ENCODE assay signal across 35 cellular contexts in genomic region chr16:75762746-75763145, GRCh38. TPM values are rescaled to one million over a fixed set of nuclear protein-coding genes. Genes with fewer than 3 reads are reported as not detected.
"Had no signal": no experiment of that assay in that cellular context is flagged by ENCODE, and none has a peak within 500 bp of the region (broad histone marks: within the 10 kb centered on the region; RNA-seq: fewer than 3 reads in every experiment).

No MANE protein-coding gene starts in this region.

- H3K4me3 Mint-ChIP-seq: activated CD8-positive, alpha-beta T cell treated with anti-CD3 and anti-CD28 coated beads for 36 hours; activated naive CD4-positive, alpha-beta T cell treated with anti-CD3 and anti-CD28 coated beads, Interleukin-2, amount 50 U/mL, for 24 hours; activated naive CD8-positive, alpha-beta T cell treated with anti-CD3 and anti-CD28 coated beads for 36 hours; activated naive CD8-positive, alpha-beta T cell treated with anti-CD3 and anti-CD28 coated beads, Interleukin-2, amount 50 U/mL, for 24 hours; activated T-cell treated with anti-CD3 and anti-CD28 coated beads, Interleukin-2, amount 50 U/mL, for 4 hours; endodermal cell; T-helper 2 cell treated with Interferon-gamma antibody and Interleukin-4, amounts not matched to agents 5 μg/mL and 100 μg/mL, for 36 hours had no signal

- H3K27me3 ChIP-seq: adrenal gland, body of pancreas, esophagus muscularis mucosa, foreskin keratinocyte, gastrocnemius medialis, heart right ventricle, hepatocyte had no signal

- H3K36me3 ChIP-seq: adrenal gland, esophagus muscularis mucosa, gastrocnemius medialis, heart right ventricle, WERI-Rb-1 had no signal

- H3K27ac ChIP-seq: adrenal gland, body of pancreas, esophagus muscularis mucosa, foreskin keratinocyte, gastrocnemius medialis, heart right ventricle, hepatocyte, WERI-Rb-1 had no signal

- H3K36me3 Mint-ChIP-seq: activated naive CD4-positive, alpha-beta T cell treated with anti-CD3 and anti-CD28 coated beads, Interleukin-2, amount 50 U/mL, for 24 hours; activated naive CD8-positive, alpha-beta T cell treated with anti-CD3 and anti-CD28 coated beads for 36 hours had no signal

- H3K4me3 ChIP-seq: adrenal gland, body of pancreas, esophagus muscularis mucosa, gastrocnemius medialis, heart right ventricle, hepatocyte had no signal

- ATAC-seq: activated CD4-positive, CD25-positive, alpha-beta regulatory T cell treated with anti-CD3 and anti-CD28 coated beads, Interleukin-2, amount 50 U/mL, for 24 hours; activated CD8-positive, alpha-beta T cell treated with anti-CD3 and anti-CD28 coated beads for 36 hours; activated naive CD8-positive, alpha-beta T cell treated with anti-CD3 and anti-CD28 coated beads, Interleukin-2, amount 50 U/mL, for 24 hours; activated T-cell treated with anti-CD3 and anti-CD28 coated beads, Interleukin-2, amount 50 U/mL, for 4 hours; activated T-helper 17 cell treated with anti-CD3 and anti-CD28 coated beads, Interleukin-2, amount 50 U/mL, for 72 hours; body of pancreas; foreskin keratinocyte; gastrocnemius medialis; heart right ventricle; T-helper 17 cell had no signal

- H2AFZ ChIP-seq: hepatocyte had no signal

- H3K27ac Mint-ChIP-seq: activated CD8-positive, alpha-beta T cell treated with anti-CD3 and anti-CD28 coated beads for 36 hours; activated naive CD4-positive, alpha-beta T cell treated with anti-CD3 and anti-CD28 coated beads, Interleukin-2, amount 50 U/mL, for 24 hours; activated naive CD8-positive, alpha-beta T cell treated with anti-CD3 and anti-CD28 coated beads for 36 hours; activated naive CD8-positive, alpha-beta T cell treated with anti-CD3 and anti-CD28 coated beads, Interleukin-2, amount 50 U/mL, for 24 hours; endodermal cell; T-helper 17 cell; T-helper 2 cell treated with Interferon-gamma antibody and Interleukin-4, amounts not matched to agents 5 μg/mL and 100 μg/mL, for 36 hours had no signal

- H3K79me2 ChIP-seq: hepatocyte had no signal

- H3K9me3 Mint-ChIP-seq: activated B cell treated with CpG ODN at 0.5 μM for 24 hours; activated CD8-positive, alpha-beta T cell treated with anti-CD3 and anti-CD28 coated beads for 36 hours; activated naive CD4-positive, alpha-beta T cell treated with anti-CD3 and anti-CD28 coated beads, Interleukin-2, amount 50 U/mL, for 24 hours; activated naive CD8-positive, alpha-beta T cell treated with anti-CD3 and anti-CD28 coated beads for 36 hours; activated naive CD8-positive, alpha-beta T cell treated with anti-CD3 and anti-CD28 coated beads, Interleukin-2, amount 50 U/mL, for 24 hours; activated T-cell treated with anti-CD3 and anti-CD28 coated beads, Interleukin-2, amount 50 U/mL, for 4 hours; activated T-helper 17 cell treated with anti-CD3 and anti-CD28 coated beads, Interleukin-2, amount 50 U/mL, for 72 hours; endodermal cell; T-helper 2 cell treated with Interferon-gamma antibody and Interleukin-4, amounts not matched to agents 5 μg/mL and 100 μg/mL, for 36 hours had no signal

- H3K27me3 Mint-ChIP-seq: activated CD8-positive, alpha-beta T cell treated with anti-CD3 and anti-CD28 coated beads for 36 hours; activated naive CD4-positive, alpha-beta T cell treated with anti-CD3 and anti-CD28 coated beads, Interleukin-2, amount 50 U/mL, for 24 hours; activated naive CD8-positive, alpha-beta T cell treated with anti-CD3 and anti-CD28 coated beads, Interleukin-2, amount 50 U/mL, for 24 hours had no signal

- H3K4me2 ChIP-seq: hepatocyte had no signal

- H3K9me3 ChIP-seq: adrenal gland, body of pancreas, esophagus muscularis mucosa, gastrocnemius medialis, heart right ventricle had no signal

- H3K4me1 Mint-ChIP-seq: activated naive CD4-positive, alpha-beta T cell treated with anti-CD3 and anti-CD28 coated beads, Interleukin-2, amount 50 U/mL, for 24 hours; endodermal cell had no signal

- H3K4me1 ChIP-seq: adrenal gland, foreskin keratinocyte, gastrocnemius medialis had no signal

- DNase-seq: activated B cell treated with CpG ODN at 0.5 μM for 24 hours; activated CD4-positive, alpha-beta T cell treated with anti-CD3 and anti-CD28 coated beads for 48 hours; activated CD4-positive, alpha-beta T cell treated with anti-CD3 and anti-CD28 coated beads, Interleukin-2, amount 50 U/mL, for 1 hour; activated CD4-positive, alpha-beta T cell treated with anti-CD3 and anti-CD28 coated beads, Interleukin-2, amount 50 U/mL, for 48 hours; activated CD8-positive, alpha-beta memory T cell treated with anti-CD3 and anti-CD28 coated beads for 24 hours; activated CD8-positive, alpha-beta T cell treated with anti-CD3 and anti-CD28 coated beads for 36 hours; activated effector memory CD4-positive, alpha-beta T cell treated with Interleukin-2 at 50 U/mL for 16 hours; activated gamma-delta T cell treated with Interleukin-2 at 50 U/mL for 16 hours; activated naive CD4-positive, alpha-beta T cell treated with Interleukin-2 at 50 U/mL for 16 hours; activated naive CD8-positive, alpha-beta T cell treated with anti-CD3 and anti-CD28 coated beads for 36 hours; activated naive CD8-positive, alpha-beta T cell treated with anti-CD3 and anti-CD28 coated beads, Interleukin-2, amount 50 U/mL, for 24 hours; activated T-cell treated with anti-CD3 and anti-CD28 coated beads, Interleukin-2, amount 50 U/mL, for 4 hours; adrenal gland; amygdala; aorta; body of pancreas; caudate nucleus; cortex of kidney; effector CD8-positive, alpha-beta T cell; endodermal cell; foreskin keratinocyte; gastrocnemius medialis; heart right ventricle; T-helper 17 cell; T1000; WERI-Rb-1 had no signal

RNA-seq across cellular contexts. Expression of gene CPHXL, which starts 36.5 kb away (rescaled TPM):
- total RNA-seq: activated B cell treated with CpG ODN at 0.5 μM for 24 hours; activated CD8-positive, alpha-beta T cell treated with anti-CD3 and anti-CD28 coated beads for 36 hours; activated naive CD8-positive, alpha-beta T cell treated with anti-CD3 and anti-CD28 coated beads for 36 hours; activated T-cell treated with anti-CD3 and anti-CD28 coated beads, Interleukin-2, amount 50 U/mL, for 4 hours; activated T-helper 17 cell treated with anti-CD3 and anti-CD28 coated beads, Interleukin-2, amount 50 U/mL, for 72 hours; adrenal gland; aorta; body of pancreas; chondrocyte; dermis blood vessel endothelial cell; endodermal cell; epithelial cell of proximal tubule; esophagus muscularis mucosa; foreskin keratinocyte; gastrocnemius medialis; heart right ventricle; hepatocyte; T-helper 17 cell had no signal
